Comparison of ENCODE assay signal across 14 cellular contexts in genomic region chr11:72085836-72086475, GRCh38. TPM values are rescaled to one million over a fixed set of nuclear protein-coding genes. Genes with fewer than 3 reads are reported as not detected.
DNase-seq lines count a peak whose midpoint lies in the region; ATAC-seq, FAIRE-seq and TF ChIP-seq lines count a peak whose summit lies in the region.
"Had no signal": no experiment of that assay in that cellular context is flagged by ENCODE, and none has a peak within 500 bp of the region (broad histone marks: within the 10 kb centered on the region; RNA-seq: fewer than 3 reads in every experiment).

No MANE protein-coding gene starts in this region.

- H3K79me1 ChIP-seq in mesendoderm (ENCODE audit: low read length), result no peaks in the 10 kb centered on the region

- no peak overlapping the region for H2BK15ac ChIP-seq in mesendoderm (replicated peaks; ENCODE audit: low read depth)

- H3K4me1 Mint-ChIP-seq in CD14-positive monocyte, result peaks cover 24% of the 10 kb centered on the region
- peaks cover 9% of the 10 kb centered on the region for H3K4me1 Mint-ChIP-seq in WTC11
- peaks cover 21% of the 10 kb centered on the region for H3K4me1 Mint-ChIP-seq in activated CD4-positive, alpha-beta T cell treated with anti-CD3 and anti-CD28 coated beads, Interleukin-2, amount 10 ng/mL, durations not matched to agents 24 days and 14 days

- no peak overlapping the region for H4K5ac ChIP-seq in mesendoderm (ENCODE audit: low read length)

- peak overlapping the region in 4 of 7 donors; percentile 39 to 76 (median 56) for H3K27ac Mint-ChIP-seq in CD14-positive monocyte
- H3K27ac Mint-ChIP-seq in WTC11, result peak overlapping the region; percentile 27; the same call in 1 of the 2 replicates
- H3K27ac Mint-ChIP-seq in activated CD4-positive, alpha-beta T cell treated with anti-CD3 and anti-CD28 coated beads, Interleukin-2, amount 10 ng/mL, durations not matched to agents 24 days and 14 days, result no peak overlapping the region

- no peaks in the 10 kb centered on the region for H3K27me3 ChIP-seq in mesendoderm (ENCODE audit: insufficient read depth, low read length, poor library complexity)
- H3K27me3 ChIP-seq in H7 (ENCODE audit: control insufficient read depth, insufficient read depth, low read length), result no peaks in the 10 kb centered on the region

- H4K8ac ChIP-seq in mesendoderm (ENCODE audit: low read depth, low read length), result no peak overlapping the region

- H3K23ac ChIP-seq in mesendoderm (ENCODE audit: low read length), result no peak overlapping the region

- H3K36me3 Mint-ChIP-seq in CD14-positive monocyte (peaks cover 42 to 44% of the 10 kb centered on the region in 2 donors), WTC11 (0 out of 2 replicates have a peak, but pooled peaks cover 2% of the 10 kb centered on the region)
- peaks cover 14% of the 10 kb centered on the region for H3K36me3 Mint-ChIP-seq in activated CD4-positive, alpha-beta T cell treated with anti-CD3 and anti-CD28 coated beads, Interleukin-2, amount 10 ng/mL, durations not matched to agents 24 days and 14 days (ENCODE audit: low read depth)

- no peaks in the 10 kb centered on the region for H3K9me3 Mint-ChIP-seq in CD14-positive monocyte
- H3K9me3 Mint-ChIP-seq in WTC11, result no peaks in the 10 kb centered on the region
- no peaks in the 10 kb centered on the region for H3K9me3 Mint-ChIP-seq in activated CD4-positive, alpha-beta T cell treated with anti-CD3 and anti-CD28 coated beads, Interleukin-2, amount 10 ng/mL, durations not matched to agents 24 days and 14 days

- H3K56ac ChIP-seq in mesendoderm (ENCODE audit: low read length), result no peak overlapping the region

- CTCF ChIA-PET in WTC11 (lab: Charles Lee), result interaction anchor here (0.8 to 4.1 kb wide), 10 partner anchors 11 to 345 kb away, joined by 3 to 31 read pairs (median 4); no protein-coding TSS in a partner anchor

- H3K4me3 Mint-ChIP-seq in CD14-positive monocyte (no peak overlapping the region), WTC11 (no peak overlapping the region)
- H3K4me3 Mint-ChIP-seq in activated CD4-positive, alpha-beta T cell treated with anti-CD3 and anti-CD28 coated beads, Interleukin-2, amount 10 ng/mL, durations not matched to agents 24 days and 14 days, result no peak overlapping the region

- H3K27ac ChIP-seq in mesendoderm (ENCODE audit: low read depth, low read length), result no peak overlapping the region

- no CpG with 5 or more reads among the region's 1 CpG for WGBS in mesendoderm (ENCODE audit: extremely low coverage, insufficient coverage, low lambda C conversion rate)

- H3K79me2 ChIP-seq in mesendoderm (ENCODE audit: control insufficient read depth, insufficient read depth, low read length), result no peaks in the 10 kb centered on the region

- POLR2A ChIA-PET in WTC11 (lab: Charles Lee), result interaction anchor here (1.7 kb wide), 1 partner anchor 60 kb away, joined by 4 read pairs; no protein-coding TSS in a partner anchor

- H3K27me3 Mint-ChIP-seq in CD14-positive monocyte (ENCODE audit: low read depth in 3 of 3) (peaks cover 0 to 2% (median 0%) of the 10 kb centered on the region in 3 donors), WTC11 (ENCODE audit: low read depth) (no peaks in the 10 kb centered on the region)
- H3K27me3 Mint-ChIP-seq in activated CD4-positive, alpha-beta T cell treated with anti-CD3 and anti-CD28 coated beads, Interleukin-2, amount 10 ng/mL, durations not matched to agents 24 days and 14 days, result no peaks in the 10 kb centered on the region

- peaks cover 4% of the 10 kb centered on the region for H3K4me1 ChIP-seq in mesendoderm (ENCODE audit: control insufficient read depth, low read depth, low read length)

- peak; percentile 45 for ATAC-seq in WTC11

- no peak overlapping the region for H2AK5ac ChIP-seq in mesendoderm (ENCODE audit: low read length)

- no peak overlapping the region for H3K4ac ChIP-seq in mesendoderm (ENCODE audit: low read depth, low read length)

- H3K4me3 ChIP-seq in mesendoderm (ENCODE audit: low read length) (no peak overlapping the region), H7 (ENCODE audit: insufficient read depth, low read depth, low read length) (no peak overlapping the region)

- TF ChIP-seq CTCF in CD14-positive monocyte (IDR thresholded peaks at IDR 0.05) (no peak), WTC11 (IDR thresholded peaks at IDR 0.05) (no peak)

- no peak overlapping the region for H2BK120ac ChIP-seq in mesendoderm (ENCODE audit: low read depth, low read length)

- H2BK5ac ChIP-seq in mesendoderm (ENCODE audit: low read length), result no peak overlapping the region

- H3K9ac ChIP-seq in mesendoderm (ENCODE audit: low read length), result no peak overlapping the region

- no peak overlapping the region for H3K18ac ChIP-seq in mesendoderm (ENCODE audit: low read length)

- no peak for FAIRE-seq in GM19239 (lab: Jason Lieb, UNC)
- FAIRE-seq: GM12892, HTR-8/SVneo had no signal

- H3K4me2 ChIP-seq in mesendoderm (ENCODE audit: low read length), result no peak overlapping the region

- DNase-seq in CD14-positive monocyte (ENCODE audit: low spot score), result no peak
- peak; percentile 66 for DNase-seq in NCI-H1092 treated with DMSO at 0.1 percent for 48 hours (lab: John Stamatoyannopoulos, UW)
- DNase-seq in WTC11 (ENCODE audit: low spot score), result no peak
- DNase-seq in mesendoderm, result peak; percentile 70
- DNase-seq in activated CD4-positive, alpha-beta T cell treated with anti-CD3 and anti-CD28 coated beads, Interleukin-2, amount 10 ng/mL, durations not matched to agents 24 days and 14 days, result no peak
- DNase-seq in H7, result no peak
- no peak for DNase-seq in OCI-M1 (lab: John Stamatoyannopoulos, UW)
- no peak for DNase-seq in GM19239 (ENCODE audit: insufficient read length, low spot score)
- DNase-seq: left colon, NCI-H510A treated with DMSO at 0.1 percent for 48 hours, SW 1271 had no signal

- no peaks in the 10 kb centered on the region for H3K36me3 ChIP-seq in mesendoderm (ENCODE audit: control insufficient read depth, insufficient read depth, low read length)
- no peaks in the 10 kb centered on the region; the same call in 1 of the 2 replicates for H3K36me3 ChIP-seq in H7 (replicated peaks; ENCODE audit: control insufficient read depth, insufficient read depth, low read length)

- intact Hi-C loops in CD14-positive monocyte (cut with micrococcal nuclease), result loop anchor here in 1 of 2 donors (5.0 kb wide), 1 partner anchor 59 kb away; no protein-coding TSS in a partner anchor
- intact Hi-C loops in activated CD4-positive, alpha-beta T cell treated with anti-CD3 and anti-CD28 coated beads, Interleukin-2, amount 10 ng/mL, durations not matched to agents 24 days and 14 days (cut with micrococcal nuclease), result no loop called here

TF ChIP-seq in WTC11, 78 proteins besides CTCF, POLR2A, EP300 and RAD21 (continues in another document):
- TF ChIP-seq, protein P1, sequence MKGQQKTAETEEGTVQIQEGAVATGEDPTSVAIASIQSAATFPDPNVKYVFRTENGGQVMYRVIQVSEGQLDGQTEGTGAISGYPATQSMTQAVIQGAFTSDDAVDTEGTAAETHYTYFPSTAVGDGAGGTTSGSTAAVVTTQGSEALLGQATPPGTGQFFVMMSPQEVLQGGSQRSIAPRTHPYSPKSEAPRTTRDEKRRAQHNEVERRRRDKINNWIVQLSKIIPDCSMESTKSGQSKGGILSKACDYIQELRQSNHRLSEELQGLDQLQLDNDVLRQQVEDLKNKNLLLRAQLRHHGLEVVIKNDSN (CRISPR knock-in tag; IDR thresholded peaks at IDR 0.05), result peak; percentile 61; the same call in 1 of the 2 replicates

RNA-seq across cellular contexts. Expression of gene LRRC51, which starts 5.3 kb away (rescaled TPM):
- 1 to 10 TPM; 1.6 to 1.9 TPM for polyA plus RNA-seq in CD14-positive monocyte
- total RNA-seq in WTC11 (2021), result 5.3 to 5.6 TPM (median 5.3 TPM) in 3 replicates
- 3.7 TPM for polyA plus RNA-seq in mesendoderm (2013, experiment 1 of 2)
- 4.3 TPM for polyA plus RNA-seq in mesendoderm (2013, experiment 2 of 2)
- 7.0 and 7.1 TPM in 2 replicates for total RNA-seq in activated CD4-positive, alpha-beta T cell treated with anti-CD3 and anti-CD28 coated beads, Interleukin-2, amount 10 ng/mL, durations not matched to agents 24 days and 14 days
- total RNA-seq in H7 (2014; rRNA removed; shearing (Covaris generic)), result 4.2 and 6.7 TPM in 2 replicates

RNA-seq across cellular contexts. Expression of gene NUMA1, which starts 5.6 kb away (rescaled TPM):
- 10 to 100 TPM in 1 of 2 donors, 1 to 10 TPM in 1; 4.1 to 12.4 TPM for polyA plus RNA-seq in CD14-positive monocyte
- total RNA-seq in WTC11 (2021), result 117 to 147 TPM (median 118 TPM) in 3 replicates
- 39.0 TPM for polyA plus RNA-seq in mesendoderm (2013, experiment 1 of 2)
- 37.3 TPM for polyA plus RNA-seq in mesendoderm (2013, experiment 2 of 2)
- total RNA-seq in activated CD4-positive, alpha-beta T cell treated with anti-CD3 and anti-CD28 coated beads, Interleukin-2, amount 10 ng/mL, durations not matched to agents 24 days and 14 days, result 138 and 149 TPM in 2 replicates
- 97.5 and 125 TPM in 2 replicates for total RNA-seq in H7 (2014; rRNA removed; shearing (Covaris generic))

RNA-seq across cellular contexts. Expression of gene LAMTOR1, which starts 17.1 kb away (rescaled TPM):
- 100 to 1,000 TPM; 256 to 292 TPM for polyA plus RNA-seq in CD14-positive monocyte
- 79.4 to 84.3 TPM (median 80.4 TPM) in 3 replicates for total RNA-seq in WTC11 (2021)
- 88.6 TPM for polyA plus RNA-seq in mesendoderm (2013, experiment 1 of 2)
- 91.0 TPM for polyA plus RNA-seq in mesendoderm (2013, experiment 2 of 2)
- total RNA-seq in activated CD4-positive, alpha-beta T cell treated with anti-CD3 and anti-CD28 coated beads, Interleukin-2, amount 10 ng/mL, durations not matched to agents 24 days and 14 days, result 78.6 and 81.4 TPM in 2 replicates
- 97.8 and 114 TPM in 2 replicates for total RNA-seq in H7 (2014; rRNA removed; shearing (Covaris generic))

RNA-seq across cellular contexts. Expression of gene TOMT, which starts 19.8 kb away (rescaled TPM):
- polyA plus RNA-seq in CD14-positive monocyte, result not detected
- total RNA-seq in WTC11 (2021), result not detected in 3 replicates
- polyA plus RNA-seq in mesendoderm (2013, experiment 1 of 2), result not detected
- polyA plus RNA-seq in mesendoderm (2013, experiment 2 of 2), result not detected
- not detected in 2 replicates for total RNA-seq in activated CD4-positive, alpha-beta T cell treated with anti-CD3 and anti-CD28 coated beads, Interleukin-2, amount 10 ng/mL, durations not matched to agents 24 days and 14 days
- total RNA-seq in H7 (2014; rRNA removed; shearing (Covaris generic)), result 0.14 TPM in 1 of 2 replicates, not detected in the other
- total RNA-seq: activated CD8-positive, alpha-beta memory T cell treated with anti-CD3 and anti-CD28 coated beads for 36 hours; left colon had no signal

RNA-seq across cellular contexts. Expression of gene ANAPC15, which starts 26.5 kb away (rescaled TPM):
- polyA plus RNA-seq in CD14-positive monocyte, result 100 to 1,000 TPM in 1 of 2 donors, 10 to 100 TPM in 1; 94.8 to 112 TPM
- total RNA-seq in WTC11 (2021), result 60.2 to 75.4 TPM (median 66.1 TPM) in 3 replicates
- polyA plus RNA-seq in mesendoderm (2013, experiment 1 of 2), result 96.5 TPM
- polyA plus RNA-seq in mesendoderm (2013, experiment 2 of 2), result 94.0 TPM
- 52.1 and 54.9 TPM in 2 replicates for total RNA-seq in activated CD4-positive, alpha-beta T cell treated with anti-CD3 and anti-CD28 coated beads, Interleukin-2, amount 10 ng/mL, durations not matched to agents 24 days and 14 days
- total RNA-seq in H7 (2014; rRNA removed; shearing (Covaris generic)), result 50.0 and 62.6 TPM in 2 replicates

Comparison
In these comparisons a context has a peak if more than half of its experiments do, and no peak if none do; other contexts are left out.
1. DNase-seq: peak in NCI-H1092 treated with DMSO at 0.1 percent for 48 hours (single experiment) and mesendoderm (single experiment); none in CD14-positive monocyte (single experiment), WTC11 (single experiment), activated CD4-positive, alpha-beta T cell treated with anti-CD3 and anti-CD28 coated beads, Interleukin-2, amount 10 ng/mL, durations not matched to agents 24 days and 14 days (single experiment), H7 (single experiment), OCI-M1 (single experiment) and GM19239 (single experiment).